Comparison of ENCODE assay signal across 9 cellular contexts in genomic region chr11:64917663-64917995, GRCh38. TPM values are rescaled to one million over a fixed set of nuclear protein-coding genes. Genes with fewer than 3 reads are reported as not detected.
DNase-seq lines count a peak whose midpoint lies in the region; ATAC-seq and TF ChIP-seq lines count a peak whose summit lies in the region.
"Had no signal": no experiment of that assay in that cellular context is flagged by ENCODE, and none has a peak within 500 bp of the region (broad histone marks: within the 10 kb centered on the region; RNA-seq: fewer than 3 reads in every experiment).

No MANE protein-coding gene starts in this region.

- WGBS in mesodermal cell (ENCODE audit: insufficient coverage in 2 of 2), 2 experiments, result 0 to 9% methylated on average over 4 to 6 of the region's 6 CpGs
- 6% methylated on average over 6 of the region's 6 CpGs for WGBS in urinary bladder

- DNase-seq in cardiac muscle cell (ENCODE audit: low read depth in 1 of 2, low spot score in 1 of 2), result no peak
- no peak for DNase-seq in Right ventricle myocardium superior
- no peak for DNase-seq in brain microvascular endothelial cell
- DNase-seq in NCI-H2171 treated with DMSO at 0.1 percent for 48 hours (lab: John Stamatoyannopoulos, UW), result no peak
- no peak for DNase-seq in stimulated activated CD4-positive, alpha-beta T cell treated with anti-CD3 and anti-CD28 coated beads, Interleukin-4, amount 100 ng/mL, for 24 hours

- peaks cover 12% of the 10 kb centered on the region for H3K4me1 ChIP-seq in cardiac muscle cell (ENCODE audit: low read depth)
- peaks cover 5% of the 10 kb centered on the region for H3K4me1 ChIP-seq in mesodermal cell (ENCODE audit: control insufficient read depth, insufficient read depth, low read length, poor library complexity, severe bottlenecking)
- no peaks in the 10 kb centered on the region for H3K4me1 ChIP-seq in urinary bladder (ENCODE audit: insufficient read depth)

- peaks cover 9% of the 10 kb centered on the region for H3K36me3 ChIP-seq in cardiac muscle cell
- peaks cover 12% of the 10 kb centered on the region for H3K36me3 ChIP-seq in brain microvascular endothelial cell (replicated peaks)
- H3K36me3 ChIP-seq in mesodermal cell (ENCODE audit: control insufficient read depth, insufficient read depth, low read length), result peaks cover 10% of the 10 kb centered on the region
- no peaks in the 10 kb centered on the region for H3K36me3 ChIP-seq in urinary bladder (ENCODE audit: insufficient read depth)

- ATAC-seq in Right ventricle myocardium superior (ENCODE audit: poor library complexity), result no peak
- ATAC-seq in GM21447 (IDR thresholded peaks at IDR 0.05; ENCODE audit: unreplicated experiment), result no peak

- TF ChIP-seq CTCF in cardiac muscle cell (IDR thresholded peaks at IDR 0.05; ENCODE audit: low read depth, low read length) (no peak), brain microvascular endothelial cell (IDR thresholded peaks at IDR 0.05; ENCODE audit: low read depth, low read length, missing control alignments) (no peak)

- H3K27me3 ChIP-seq in cardiac muscle cell (no peaks in the 10 kb centered on the region), brain microvascular endothelial cell (replicated peaks) (no peaks in the 10 kb centered on the region)

- H3K4me3 ChIP-seq in cardiac muscle cell, result peak overlapping the region; percentile 55
- H3K4me3 ChIP-seq in brain microvascular endothelial cell (ENCODE audit: low read depth, low read length), result peak overlapping the region; percentile 58
- peak overlapping the region; percentile 70 for H3K4me3 ChIP-seq in mesodermal cell (ENCODE audit: extremely low read depth, insufficient read depth, low read length, poor library complexity, severe bottlenecking)
- H3K4me3 ChIP-seq in urinary bladder (ENCODE audit: low read depth, low read length), result peak overlapping the region; percentile 49

- intact Hi-C loops in Right ventricle myocardium superior (cut with DNase I), result no loop called here

- H3K9me3 ChIP-seq in cardiac muscle cell (ENCODE audit: low read depth) (no peaks in the 10 kb centered on the region), mesodermal cell (ENCODE audit: control insufficient read depth, low read length) (no peaks in the 10 kb centered on the region)

- in situ Hi-C loops in brain microvascular endothelial cell (cut with HindIII; ENCODE audit: low pct_ligation_motif_present, low sequenced_read_pairs), result no loop called here

- H3K27ac ChIP-seq in cardiac muscle cell, result peak overlapping the region; percentile 84
- H3K27ac ChIP-seq in brain microvascular endothelial cell, result peak overlapping the region; percentile 37
- H3K27ac ChIP-seq in mesodermal cell (ENCODE audit: low read depth, low read length, severe bottlenecking), result peak overlapping the region; percentile 74
- no peak overlapping the region for H3K27ac ChIP-seq in urinary bladder (ENCODE audit: low read depth)

RNA-seq across cellular contexts. Expression of gene ATG2A, which starts 0.6 kb away (rescaled TPM):
- total RNA-seq in cardiac muscle cell (33.9 and 36.2 TPM in 2 replicates), Right ventricle myocardium superior (11.5 TPM), urinary bladder (7.6 TPM)
- polyA plus RNA-seq in cardiac muscle cell (8.1 and 13.3 TPM in 2 replicates), urinary bladder (21.4 TPM)
- 13.8 TPM for polyA plus RNA-seq in mesodermal cell (2013, experiment 1 of 2)
- polyA plus RNA-seq in mesodermal cell (2013, experiment 2 of 2), result 11.5 TPM

RNA-seq across cellular contexts. Expression of gene PPP2R5B, which starts 6.9 kb away (rescaled TPM):
- 26.2 and 29.2 TPM in 2 replicates for total RNA-seq in cardiac muscle cell
- 29.2 and 30.7 TPM in 2 replicates for polyA plus RNA-seq in cardiac muscle cell
- total RNA-seq in Right ventricle myocardium superior, result 20.6 TPM
- 17.9 TPM for polyA plus RNA-seq in mesodermal cell (2013, experiment 1 of 2)
- polyA plus RNA-seq in mesodermal cell (2013, experiment 2 of 2), result 15.3 TPM
- total RNA-seq in urinary bladder, result 7.3 TPM
- polyA plus RNA-seq in urinary bladder, result 22.1 TPM

RNA-seq across cellular contexts. Expression of gene GPHA2, which starts 18.1 kb away (rescaled TPM):
- total RNA-seq in cardiac muscle cell (not detected in 2 replicates), Right ventricle myocardium superior (not detected), urinary bladder (not detected)
- polyA plus RNA-seq in cardiac muscle cell (0.60 TPM in 1 of 2 replicates, not detected in the other), urinary bladder (not detected)
- not detected for polyA plus RNA-seq in mesodermal cell (2013, experiment 1 of 2)
- polyA plus RNA-seq in mesodermal cell (2013, experiment 2 of 2), result not detected
- total RNA-seq: M059J had no signal

RNA-seq across cellular contexts. Expression of gene EHD1, which starts 39.2 kb away (rescaled TPM):
- total RNA-seq in cardiac muscle cell, result 119 and 160 TPM in 2 replicates
- 57.4 and 70.0 TPM in 2 replicates for polyA plus RNA-seq in cardiac muscle cell
- total RNA-seq in Right ventricle myocardium superior, result 47.4 TPM
- polyA plus RNA-seq in mesodermal cell (2013, experiment 1 of 2), result 41.5 TPM
- 36.3 TPM for polyA plus RNA-seq in mesodermal cell (2013, experiment 2 of 2)
- 31.3 TPM for total RNA-seq in urinary bladder
- polyA plus RNA-seq in urinary bladder, result 50.5 TPM

RNA-seq across cellular contexts. Expression of gene MAJIN, which starts 54.3 kb away (rescaled TPM):
- not detected in 2 replicates for total RNA-seq in cardiac muscle cell
- polyA plus RNA-seq in cardiac muscle cell, result 0.06 TPM in 1 of 2 replicates, not detected in the other
- not detected for total RNA-seq in Right ventricle myocardium superior
- not detected for polyA plus RNA-seq in mesodermal cell (2013, experiment 1 of 2)
- not detected for polyA plus RNA-seq in mesodermal cell (2013, experiment 2 of 2)
- not detected for total RNA-seq in urinary bladder
- not detected for polyA plus RNA-seq in urinary bladder
- total RNA-seq: M059J had no signal
